ENCODE assay signal across 1 cellular context in the genomic region with DNA sequence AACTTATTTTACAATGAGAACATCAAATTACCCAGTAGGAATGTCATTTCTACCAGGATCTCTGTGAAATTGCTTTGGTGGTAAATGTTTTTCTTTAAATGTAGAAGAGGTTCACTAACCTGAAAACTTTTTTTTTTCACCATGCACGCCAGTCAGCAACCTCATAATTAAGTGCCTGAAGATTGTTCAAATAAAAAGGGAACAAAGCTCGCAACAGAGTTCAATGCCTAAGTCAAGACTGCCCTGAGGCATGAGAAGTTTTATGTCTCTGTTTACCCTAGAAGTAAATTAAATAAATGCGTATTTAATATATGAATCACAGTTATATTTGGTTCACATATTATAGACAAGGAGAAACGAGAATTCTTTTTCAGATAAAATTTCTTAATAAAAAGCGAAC.
A peak's percentile ranks its signal among the peaks of the same experiment; 100 is the strongest.
TF ChIP-seq lines count a peak whose summit lies in the region.

No MANE protein-coding gene starts in this region.

TF ChIP-seq in HEK293, 187 proteins besides CTCF, POLR2A, EP300 and RAD21:
- TF ChIP-seq, protein P1, sequence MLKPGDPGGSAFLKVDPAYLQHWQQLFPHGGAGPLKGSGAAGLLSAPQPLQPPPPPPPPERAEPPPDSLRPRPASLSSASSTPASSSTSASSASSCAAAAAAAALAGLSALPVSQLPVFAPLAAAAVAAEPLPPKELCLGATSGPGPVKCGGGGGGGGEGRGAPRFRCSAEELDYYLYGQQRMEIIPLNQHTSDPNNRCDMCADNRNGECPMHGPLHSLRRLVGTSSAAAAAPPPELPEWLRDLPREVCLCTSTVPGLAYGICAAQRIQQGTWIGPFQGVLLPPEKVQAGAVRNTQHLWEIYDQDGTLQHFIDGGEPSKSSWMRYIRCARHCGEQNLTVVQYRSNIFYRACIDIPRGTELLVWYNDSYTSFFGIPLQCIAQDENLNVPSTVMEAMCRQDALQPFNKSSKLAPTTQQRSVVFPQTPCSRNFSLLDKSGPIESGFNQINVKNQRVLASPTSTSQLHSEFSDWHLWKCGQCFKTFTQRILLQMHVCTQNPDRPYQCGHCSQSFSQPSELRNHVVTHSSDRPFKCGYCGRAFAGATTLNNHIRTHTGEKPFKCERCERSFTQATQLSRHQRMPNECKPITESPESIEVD (tag by site-specific recombination; IDR thresholded peaks at IDR 0.05), result peak; percentile 83
- TF ChIP-seq ZFP3 (tag by site-specific recombination; IDR thresholded peaks at IDR 0.05; ENCODE audit: low read depth), result no peak
